ENCODE assay signal across 8 cellular contexts in the genomic region with DNA sequence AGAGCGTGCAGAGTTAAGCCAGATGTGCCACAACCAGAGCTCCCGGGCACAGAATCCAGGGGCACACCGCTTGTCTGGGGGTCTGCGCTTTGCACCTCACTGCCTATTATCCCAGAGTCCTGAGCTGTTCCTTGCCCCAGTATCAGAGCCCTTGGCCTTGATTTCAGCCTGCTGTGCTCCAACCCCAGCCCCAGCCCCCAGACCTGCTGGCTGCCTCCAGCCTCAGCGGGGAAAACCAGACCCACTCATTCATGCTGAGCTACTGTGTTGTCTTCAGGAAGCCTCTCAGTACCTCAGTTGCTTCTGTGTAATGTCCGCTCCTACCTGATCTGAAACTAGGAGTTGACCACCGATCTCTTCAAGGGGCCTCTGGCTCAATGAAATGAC. TPM values are rescaled to one million over a fixed set of nuclear protein-coding genes. Genes with fewer than 3 reads are reported as not detected.
DNase-seq lines count a peak whose midpoint lies in the region; ATAC-seq, FAIRE-seq and TF ChIP-seq lines count a peak whose summit lies in the region.

No MANE protein-coding gene starts in this region.

- no peaks in the 10 kb centered on the region; the same call in 1 of the 2 replicates for H3K79me1 ChIP-seq in H1 (ENCODE audit: low read depth, low read length)

- H2AFZ ChIP-seq in H1 (ENCODE audit: low read length): peak overlapping the region; percentile 96; the same call in 1 of the 2 replicates

- peak overlapping the region; percentile 77 to 95 for H3K4me2 ChIP-seq in H1 (ENCODE audit: insufficient read depth in 1 of 2, low read depth in 2 of 2, low read length in 2 of 2)

- peak overlapping the region; percentile 94 for H3K4me3 ChIP-seq in NB4 (ENCODE audit: low read depth, low read length)
- peak overlapping the region; percentile 31 to 65 (median 51) for H3K4me3 ChIP-seq in H1 (ENCODE audit: extremely low read depth in 1 of 4, insufficient read depth in 2 of 4, low read depth in 3 of 4, low read length in 4 of 4)
- peak overlapping the region in 1 of 2 donors; percentile 91 for H3K4me3 ChIP-seq in small intestine (ENCODE audit: low read depth in 1 of 2, low read length in 2 of 2)

- H2BK5ac ChIP-seq in H1 (ENCODE audit: low read depth, low read length): peak overlapping the region; percentile 90; the same call in 1 of the 2 replicates

- no peak overlapping the region for H3K4ac ChIP-seq in H1 (replicated peaks; ENCODE audit: insufficient read length, low read depth, low read length)

- H2AK5ac ChIP-seq in H1 (ENCODE audit: low read depth, low read length): no peak overlapping the region

- H3K18ac ChIP-seq in H1 (ENCODE audit: extremely low read depth, low read length): peak overlapping the region; percentile 82

- no peak for TF ChIP-seq RAD21 in H1 (IDR thresholded peaks at IDR 0.05 in 1 of 2, conservative IDR thresholded peaks at IDR 0.05 in 1 of 2; ENCODE audit: low read depth in 2 of 2, low read length in 2 of 2)

- no peak overlapping the region for H3K23ac ChIP-seq in H1 (ENCODE audit: insufficient read length)

- peaks cover 0 to 3% (median 0%) of the 10 kb centered on the region in 4 experiments; a peak in 2 of 7 replicates for H3K27me3 ChIP-seq in H1 (replicated peaks in 1 of 4; ENCODE audit: control insufficient read depth in 3 of 4, extremely low read depth in 1 of 4, insufficient read depth in 3 of 4, low read length in 3 of 4)
- H3K27me3 ChIP-seq in small intestine (ENCODE audit: control insufficient read depth in 2 of 2, insufficient read depth in 2 of 2, low read length in 2 of 2): no peaks in the 10 kb centered on the region

- H4K91ac ChIP-seq in H1 (replicated peaks; ENCODE audit: insufficient read length, low read length): peak overlapping the region; percentile 3

- no peak overlapping the region for H4K8ac ChIP-seq in H1 (ENCODE audit: extremely low read depth, insufficient read depth, low read length)

- H4K5ac ChIP-seq in H1 (ENCODE audit: insufficient read length, low read depth, low read length): no peak overlapping the region

- DNase-seq in NB4 (ENCODE audit: low read depth) (no peak), H1 (ENCODE audit: low read depth in 1 of 2, low spot score in 2 of 2) (no peak), small intestine (no peak), mucosa of gallbladder (ENCODE audit: low spot score) (no peak), kidney tubule cell (ENCODE audit: low spot score) (no peak)
- no peak for DNase-seq in stimulated activated CD4-positive, alpha-beta T cell treated with anti-CD3 and anti-CD28 coated beads, Interleukin-15, amount 100 ng/mL, for 24 hours

- no peaks in the 10 kb centered on the region for H4K20me1 ChIP-seq in H1 (replicated peaks in 1 of 2; ENCODE audit: control insufficient read depth in 1 of 2, insufficient read depth in 2 of 2, low read length in 2 of 2)

- peaks cover 9% of the 10 kb centered on the region; the same call in 1 of the 2 replicates for H3K23me2 ChIP-seq in H1 (ENCODE audit: low read depth, low read length)

- TF ChIP-seq EP300 in H1 (IDR thresholded peaks at IDR 0.05; ENCODE audit: borderline replicate concordance in 1 of 2, low read depth in 2 of 2, low read length in 2 of 2): no peak

- no peaks in the 10 kb centered on the region for H3K36me3 ChIP-seq in H1 (ENCODE audit: control insufficient read depth in 2 of 4, insufficient read depth in 4 of 4, low read length in 3 of 4)
- H3K36me3 ChIP-seq in small intestine (ENCODE audit: control insufficient read depth in 2 of 2, insufficient read depth in 2 of 2, low read length in 2 of 2): no peaks in the 10 kb centered on the region

- 0 out of 7 replicates have a peak overlapping the region, but pooled peaks of 1 of the 4 experiments have one; percentile 1 for H3K9ac ChIP-seq in H1 (replicated peaks in 1 of 4; ENCODE audit: extremely low read depth in 1 of 4, low read depth in 3 of 4, low read length in 3 of 4)

- H2BK12ac ChIP-seq in H1 (ENCODE audit: low read depth, low read length): peak overlapping the region; percentile 72; the same call in 1 of the 2 replicates

- H2BK20ac ChIP-seq in H1 (ENCODE audit: low read length): peak overlapping the region; percentile 29; the same call in 1 of the 2 replicates

- FAIRE-seq in H1 (lab: Jason Lieb, UNC) (no peak), small intestine (lab: Jason Lieb, UNC) (no peak)

- peak; percentile 9 for ATAC-seq in GM19395 (IDR thresholded peaks at IDR 0.05; ENCODE audit: unreplicated experiment)
- ATAC-seq in GM21528 (IDR thresholded peaks at IDR 0.05; ENCODE audit: low FRiP score, unreplicated experiment): no peak

- 42% methylated on average over 6 of the region's 7 CpGs; no CpG with 5 or more reads in 1 of the 2 experiments for WGBS in H1 (ENCODE audit: extremely low coverage in 1 of 2, insufficient coverage in 1 of 2, insufficient read length in 1 of 2, insufficient replicate concordance in 2 of 2, low coverage in 1 of 2, low lambda C conversion rate in 2 of 2, missing lambda C conversion rate in 1 of 2), 2 experiments
- WGBS in small intestine, 3 donors: 45 to 60% (median 56%) methylated on average over 7 of the region's 7 CpGs

- H3K79me2 ChIP-seq in H1 (ENCODE audit: control insufficient read depth in 1 of 2, insufficient read depth in 2 of 2, low read length in 2 of 2): no peaks in the 10 kb centered on the region

- TF ChIP-seq POLR2A in NB4 (IDR thresholded peaks at IDR 0.05; ENCODE audit: extremely low read depth, insufficient read length) (no peak), H1 (IDR thresholded peaks at IDR 0.05; ENCODE audit: control extremely low read depth in 1 of 2, low read depth in 2 of 2, low read length in 2 of 2) (no peak)

- no peak overlapping the region for H2BK15ac ChIP-seq in H1 (ENCODE audit: low read length)

- TF ChIP-seq CTCF in NB4 (IDR thresholded peaks at IDR 0.05; ENCODE audit: low read depth, low read length) (no peak), H1 (IDR thresholded peaks at IDR 0.05; ENCODE audit: control extremely low read depth in 1 of 3, insufficient read depth in 1 of 3, low read depth in 1 of 3, low read length in 3 of 3) (no peak)

- H3K14ac ChIP-seq in H1 (ENCODE audit: insufficient read length): no peak overlapping the region

- H3K56ac ChIP-seq in H1 (replicated peaks; ENCODE audit: insufficient read length, low read depth, low read length): no peak overlapping the region

- H3K4me1 ChIP-seq in H1 (replicated peaks in 1 of 4; ENCODE audit: control insufficient read depth in 3 of 4, insufficient read depth in 4 of 4, low read length in 3 of 4) (peaks cover 3 to 47% (median 25%) of the 10 kb centered on the region in 4 experiments), small intestine (ENCODE audit: control insufficient read depth in 2 of 2, insufficient read depth in 1 of 2, low read depth in 1 of 2, low read length in 1 of 2) (peaks cover 3 to 27% of the 10 kb centered on the region in 2 donors)

- POLR2A ChIA-PET in H1 (lab: Charles Lee; ENCODE audit: partially characterized antibody): interaction anchor here (1.0 to 2.2 kb wide), 6 partner anchors 8 to 138 kb away, joined by 3 to 14 read pairs (median 4); no protein-coding TSS in a partner anchor

- no peak overlapping the region for H2BK120ac ChIP-seq in H1 (replicated peaks; ENCODE audit: low read depth, low read length)

- H3K27ac ChIP-seq in H1 (ENCODE audit: low read depth, low read length): no peak overlapping the region
- H3K27ac ChIP-seq in small intestine (ENCODE audit: low read depth in 1 of 2, low read length in 1 of 2): peak overlapping the region; percentile 35 to 76

- H3K9me3 ChIP-seq in H1 (ENCODE audit: insufficient read depth in 2 of 2, low read depth in 1 of 2, low read length in 1 of 2): no peaks in the 10 kb centered on the region
- no peaks in the 10 kb centered on the region for H3K9me3 ChIP-seq in small intestine (ENCODE audit: control insufficient read depth, low read depth)

- CTCF ChIA-PET in H1 (lab: Charles Lee; ENCODE audit: partially characterized antibody): interaction anchor here (0.8 to 6.0 kb wide), 15 partner anchors 8 to 511 kb away, joined by 3 to 76 read pairs (median 5); partner anchors contain the start of genes EIF2D and RASSF5

TF ChIP-seq in H1, 55 proteins besides CTCF, POLR2A, EP300 and RAD21:
- TF ChIP-seq POLR2AphosphoS5 (IDR thresholded peaks at IDR 0.05; ENCODE audit: low read depth, low read length) (no peak), CHD1 (IDR thresholded peaks at IDR 0.05; ENCODE audit: low read depth, low read length) (no peak), CREB1 (IDR thresholded peaks at IDR 0.05) (no peak), RBBP5 (IDR thresholded peaks at IDR 0.05; ENCODE audit: borderline replicate concordance, low read depth, low read length) (no peak)

RNA-seq across cellular contexts. Expression of gene IKBKE, which starts 1.1 kb away (rescaled TPM):
- 8.6 and 9.8 TPM in 2 replicates for total RNA-seq in H1 (2021; fragmentation: NEBNext Ultra II Directional; extraction: Animal tissue kit (Norgen Biotek cat#: 25700))
- polyA plus RNA-seq in H1 (2011; rRNA removed) (9.1 and 12.0 TPM in 2 replicates), small intestine (1 to 10 TPM; 4.1 to 8.7 (median 5.6) TPM)
- 9.0 TPM for polyA plus RNA-seq in H1 (2011; cell fraction: cytosol; rRNA removed)
- polyA plus RNA-seq in H1 (2011; cell fraction: nucleus; rRNA removed): 24.8 TPM
- polyA plus RNA-seq in H1 (2012, experiment 1 of 2): 7.5 to 13.1 TPM (median 12.1 TPM) in 4 replicates
- polyA plus RNA-seq in H1 (2012, experiment 2 of 2): 7.7 TPM
- 4.2 TPM for polyA plus RNA-seq in H1 (2013, experiment 1 of 2)
- 3.9 TPM for polyA plus RNA-seq in H1 (2013, experiment 2 of 2)
- 13.0 and 19.8 TPM in 2 replicates for polyA minus RNA-seq in H1 (2011; rRNA and poly(A)+ RNA removed)
- polyA minus RNA-seq in H1 (2011; cell fraction: cytosol; rRNA and poly(A)+ RNA removed): 5.9 TPM
- polyA minus RNA-seq in H1 (2011; cell fraction: nucleus; rRNA and poly(A)+ RNA removed): 15.1 TPM
- total RNA-seq in mucosa of gallbladder: 11.7 TPM

RNA-seq across cellular contexts. Expression of gene RASSF5, which starts 35.9 kb away (rescaled TPM):
- 1.8 and 2.3 TPM in 2 replicates for total RNA-seq in H1 (2021; fragmentation: NEBNext Ultra II Directional; extraction: Animal tissue kit (Norgen Biotek cat#: 25700))
- polyA plus RNA-seq in H1 (2011; rRNA removed): 0.82 and 1.2 TPM in 2 replicates
- polyA plus RNA-seq in H1 (2011; cell fraction: cytosol; rRNA removed): 1.00 TPM
- polyA plus RNA-seq in H1 (2011; cell fraction: nucleus; rRNA removed): 3.0 TPM
- 0.83 to 1.0 TPM (median 1.0 TPM) in 4 replicates for polyA plus RNA-seq in H1 (2012, experiment 1 of 2)
- 0.83 TPM for polyA plus RNA-seq in H1 (2012, experiment 2 of 2)
- polyA plus RNA-seq in H1 (2013, experiment 1 of 2): 1.3 TPM
- polyA plus RNA-seq in H1 (2013, experiment 2 of 2): 1.7 TPM
- polyA minus RNA-seq in H1 (2011; rRNA and poly(A)+ RNA removed): 0.95 and 2.3 TPM in 2 replicates
- polyA minus RNA-seq in H1 (2011; cell fraction: cytosol; rRNA and poly(A)+ RNA removed): 2.6 TPM
- 2.4 TPM for polyA minus RNA-seq in H1 (2011; cell fraction: nucleus; rRNA and poly(A)+ RNA removed)
- 1 to 10 TPM; 1.6 to 7.3 (median 3.2) TPM for polyA plus RNA-seq in small intestine
- total RNA-seq in mucosa of gallbladder: 49.5 TPM

Comparison
In these comparisons a context has a peak if more than half of its experiments do, and no peak if none do; other contexts are left out.
1. RNA of gene RASSF5, which starts 35.9 kb away (total RNA-seq): 49.5 TPM in mucosa of gallbladder (single experiment); 1.8 to 2.3 TPM in H1; every median in the first group is over 10 times any median in the second.